In the genomic region with DNA sequence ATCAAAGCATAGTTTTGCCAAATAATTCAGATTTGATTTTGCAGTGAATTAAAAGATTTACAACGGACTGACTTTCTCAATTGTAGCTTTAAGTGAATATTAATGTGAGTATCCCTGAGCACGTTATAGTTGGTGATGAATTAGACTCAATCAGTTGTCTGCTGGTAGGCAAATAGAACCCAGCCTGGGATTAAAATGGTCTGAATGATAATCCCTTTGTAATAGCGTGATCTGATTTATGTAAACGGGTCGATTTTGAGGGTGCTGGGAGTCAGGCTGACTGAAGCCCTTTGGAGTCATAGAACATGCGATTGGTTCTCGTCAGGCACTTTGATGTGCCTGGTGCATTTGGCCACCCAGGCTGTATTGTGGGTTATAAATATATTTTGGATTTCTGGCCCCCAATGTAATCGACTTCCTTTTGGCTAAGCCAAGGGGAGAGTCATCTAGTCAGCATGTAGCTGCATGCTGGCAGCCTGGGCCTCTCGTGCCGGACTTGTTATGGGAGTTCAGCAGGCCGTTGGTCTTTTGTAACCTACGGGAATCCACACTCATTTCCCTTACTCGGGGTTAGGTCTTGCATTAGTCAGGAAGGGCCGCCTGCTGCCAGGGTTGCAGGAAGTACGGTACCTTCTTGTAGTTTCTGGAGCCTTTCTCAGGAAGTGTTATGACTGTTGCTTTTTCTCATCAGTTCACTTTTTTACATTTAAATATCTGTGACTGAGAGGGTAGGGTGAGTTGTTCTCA, we compare ENCODE assay signal across 8 cellular contexts. TPM values are rescaled to one million over a fixed set of nuclear protein-coding genes. Genes with fewer than 3 reads are reported as not detected.
A peak's percentile ranks its signal among the peaks of the same experiment; 100 is the strongest.
DNase-seq lines count a peak whose midpoint lies in the region; ATAC-seq, FAIRE-seq and TF ChIP-seq lines count a peak whose summit lies in the region.

No MANE protein-coding gene starts in this region.

- H3K9me3 ChIP-seq in lower lobe of right lung: no peaks in the 10 kb centered on the region

- TF ChIP-seq CTCF in AG04449 (IDR thresholded peaks at IDR 0.05; ENCODE audit: insufficient read depth, low read length, missing control alignments) (no peak), bronchial epithelial cell (IDR thresholded peaks at IDR 0.05; ENCODE audit: insufficient read depth, low read length, severe bottlenecking) (no peak), lower lobe of right lung (IDR thresholded peaks at IDR 0.05) (no peak), GM13976 (IDR thresholded peaks at IDR 0.05; ENCODE audit: borderline replicate concordance, control extremely low read depth, extremely low read depth, insufficient read depth, missing control alignments) (no peak)

- H3K4me1 ChIP-seq in lower lobe of right lung: peaks cover 97% of the 10 kb centered on the region

- H3K4me1 Mint-ChIP-seq in stimulated activated effector memory CD8-positive, alpha-beta T cell treated with anti-CD3 and anti-CD28 coated beads, Interleukin-12 subunit alpha, Interleukin-12 subunit beta, amount 100 ng/mL, for 72 hours: peaks cover 92% of the 10 kb centered on the region

- peak overlapping the region; percentile 3; the same call in 1 of the 2 replicates for H3K4me3 ChIP-seq in AG04449 (ENCODE audit: low read depth, low read length)
- no peak overlapping the region for H3K4me3 ChIP-seq in bronchial epithelial cell (ENCODE audit: low read depth, low read length)
- H3K4me3 ChIP-seq in lower lobe of right lung: peak overlapping the region; percentile 2

- peak; percentile 99 for DNase-seq in AG04449 (ENCODE audit: low read depth, low spot score)
- DNase-seq in bronchial epithelial cell (ENCODE audit: low read depth): peak; percentile 99
- DNase-seq in lower lobe of right lung: peak; percentile 90
- DNase-seq in stimulated activated effector memory CD8-positive, alpha-beta T cell treated with anti-CD3 and anti-CD28 coated beads, Interleukin-12 subunit alpha, Interleukin-12 subunit beta, amount 100 ng/mL, for 72 hours (ENCODE audit: low spot score in 2 of 2): peak; percentile 41 to 87
- DNase-seq in GM13976 (ENCODE audit: low spot score): no peak

- H3K27ac ChIP-seq in lower lobe of right lung: peak overlapping the region; percentile 67

- peak overlapping the region; percentile 96 for H3K27ac Mint-ChIP-seq in stimulated activated effector memory CD8-positive, alpha-beta T cell treated with anti-CD3 and anti-CD28 coated beads, Interleukin-12 subunit alpha, Interleukin-12 subunit beta, amount 100 ng/mL, for 72 hours

- FAIRE-seq in bronchial epithelial cell (lab: Jason Lieb, UNC): no peak

- H3K36me3 Mint-ChIP-seq in stimulated activated effector memory CD8-positive, alpha-beta T cell treated with anti-CD3 and anti-CD28 coated beads, Interleukin-12 subunit alpha, Interleukin-12 subunit beta, amount 100 ng/mL, for 72 hours: peaks cover 89% of the 10 kb centered on the region

- H3K9me3 Mint-ChIP-seq in stimulated activated effector memory CD8-positive, alpha-beta T cell treated with anti-CD3 and anti-CD28 coated beads, Interleukin-12 subunit alpha, Interleukin-12 subunit beta, amount 100 ng/mL, for 72 hours: no peaks in the 10 kb centered on the region

- H3K36me3 ChIP-seq in bronchial epithelial cell (ENCODE audit: control insufficient read depth, insufficient read depth, low read length) (peaks cover 4% of the 10 kb centered on the region), lower lobe of right lung (no peaks in the 10 kb centered on the region)

- POLR2A ChIA-PET in AG04449 (lab: Yijun Ruan, JAX): interaction anchor here (0.8 to 1.0 kb wide), 3 partner anchors 11 to 24 kb away, joined by 3 to 5 read pairs (median 4); a partner anchor contains a TSS

- intact Hi-C loops in lower lobe of right lung (cut with DNase I): no loop called here

- H3K27me3 ChIP-seq in bronchial epithelial cell (ENCODE audit: control insufficient read depth, insufficient read depth, low read length) (no peaks in the 10 kb centered on the region), lower lobe of right lung (ENCODE audit: low read depth) (no peaks in the 10 kb centered on the region)

- CTCF ChIA-PET in AG04449 (lab: Yijun Ruan, JAX): interaction anchor here (0.8 to 3.9 kb wide), 7 partner anchors 8 to 134 kb away, joined by 3 to 30 read pairs (median 4); no protein-coding TSS in a partner anchor

- in situ Hi-C loops in GM13976 (cut with MboI; ENCODE audit: low sequenced_read_pairs, unreplicated experiment): no loop called here

- peak overlapping the region; percentile 97 for H3K4me3 Mint-ChIP-seq in stimulated activated effector memory CD8-positive, alpha-beta T cell treated with anti-CD3 and anti-CD28 coated beads, Interleukin-12 subunit alpha, Interleukin-12 subunit beta, amount 100 ng/mL, for 72 hours

- ATAC-seq in GM21825 (IDR thresholded peaks at IDR 0.05; ENCODE audit: unreplicated experiment): peak; percentile 28
- peak; percentile 72 for ATAC-seq in SK-N-SH treated with all-trans-retinoic acid at 6 μM for 48 hours
- ATAC-seq in lower lobe of right lung: peak; percentile 71 to 78
- ATAC-seq in stimulated activated effector memory CD8-positive, alpha-beta T cell treated with anti-CD3 and anti-CD28 coated beads, Interleukin-12 subunit alpha, Interleukin-12 subunit beta, amount 100 ng/mL, for 72 hours: peak; percentile 72
- ATAC-seq in HG02642 (IDR thresholded peaks at IDR 0.05; ENCODE audit: poor library complexity, unreplicated experiment): no peak

TF ChIP-seq in SK-N-SH treated with all-trans-retinoic acid at 6 μM for 48 hours, 23 proteins besides CTCF, POLR2A, EP300 and RAD21:
- TF ChIP-seq GLIS3 (CRISPR knock-in tag; IDR thresholded peaks at IDR 0.05): no peak
- TF ChIP-seq, protein P1, sequence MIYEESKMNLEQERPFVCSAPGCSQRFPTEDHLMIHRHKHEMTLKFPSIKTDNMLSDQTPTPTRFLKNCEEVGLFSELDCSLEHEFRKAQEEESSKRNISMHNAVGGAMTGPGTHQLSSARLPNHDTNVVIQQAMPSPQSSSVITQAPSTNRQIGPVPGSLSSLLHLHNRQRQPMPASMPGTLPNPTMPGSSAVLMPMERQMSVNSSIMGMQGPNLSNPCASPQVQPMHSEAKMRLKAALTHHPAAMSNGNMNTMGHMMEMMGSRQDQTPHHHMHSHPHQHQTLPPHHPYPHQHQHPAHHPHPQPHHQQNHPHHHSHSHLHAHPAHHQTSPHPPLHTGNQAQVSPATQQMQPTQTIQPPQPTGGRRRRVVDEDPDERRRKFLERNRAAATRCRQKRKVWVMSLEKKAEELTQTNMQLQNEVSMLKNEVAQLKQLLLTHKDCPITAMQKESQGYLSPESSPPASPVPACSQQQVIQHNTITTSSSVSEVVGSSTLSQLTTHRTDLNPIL (CRISPR knock-in tag; IDR thresholded peaks at IDR 0.05; ENCODE audit: low read depth): no peak
- no peak for TF ChIP-seq ZC3H10 (CRISPR knock-in tag; IDR thresholded peaks at IDR 0.05)
- TF ChIP-seq PPARA (CRISPR knock-in tag; IDR thresholded peaks at IDR 0.05; ENCODE audit: borderline replicate concordance): no peak
- TF ChIP-seq, protein P2, sequence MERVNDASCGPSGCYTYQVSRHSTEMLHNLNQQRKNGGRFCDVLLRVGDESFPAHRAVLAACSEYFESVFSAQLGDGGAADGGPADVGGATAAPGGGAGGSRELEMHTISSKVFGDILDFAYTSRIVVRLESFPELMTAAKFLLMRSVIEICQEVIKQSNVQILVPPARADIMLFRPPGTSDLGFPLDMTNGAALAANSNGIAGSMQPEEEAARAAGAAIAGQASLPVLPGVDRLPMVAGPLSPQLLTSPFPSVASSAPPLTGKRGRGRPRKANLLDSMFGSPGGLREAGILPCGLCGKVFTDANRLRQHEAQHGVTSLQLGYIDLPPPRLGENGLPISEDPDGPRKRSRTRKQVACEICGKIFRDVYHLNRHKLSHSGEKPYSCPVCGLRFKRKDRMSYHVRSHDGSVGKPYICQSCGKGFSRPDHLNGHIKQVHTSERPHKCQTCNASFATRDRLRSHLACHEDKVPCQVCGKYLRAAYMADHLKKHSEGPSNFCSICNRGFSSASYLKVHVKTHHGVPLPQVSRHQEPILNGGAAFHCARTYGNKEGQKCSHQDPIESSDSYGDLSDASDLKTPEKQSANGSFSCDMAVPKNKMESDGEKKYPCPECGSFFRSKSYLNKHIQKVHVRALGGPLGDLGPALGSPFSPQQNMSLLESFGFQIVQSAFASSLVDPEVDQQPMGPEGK (CRISPR knock-in tag; IDR thresholded peaks at IDR 0.05; ENCODE audit: borderline replicate concordance): no peak
- no peak for TF ChIP-seq CSDC2 (CRISPR knock-in tag; IDR thresholded peaks at IDR 0.05)
- no peak for TF ChIP-seq OSR1 (CRISPR knock-in tag; IDR thresholded peaks at IDR 0.05)
- no peak for TF ChIP-seq ISL1 (CRISPR knock-in tag; IDR thresholded peaks at IDR 0.05)
- TF ChIP-seq ARNTL (CRISPR knock-in tag; IDR thresholded peaks at IDR 0.05; ENCODE audit: borderline replicate concordance, low read depth): no peak
- no peak for TF ChIP-seq ESRRG (CRISPR knock-in tag; IDR thresholded peaks at IDR 0.05)
- no peak for TF ChIP-seq TOX (CRISPR knock-in tag; IDR thresholded peaks at IDR 0.05; ENCODE audit: borderline replicate concordance)
- no peak for TF ChIP-seq SNAI2 (CRISPR knock-in tag; IDR thresholded peaks at IDR 0.05)
- TF ChIP-seq, protein P3, sequence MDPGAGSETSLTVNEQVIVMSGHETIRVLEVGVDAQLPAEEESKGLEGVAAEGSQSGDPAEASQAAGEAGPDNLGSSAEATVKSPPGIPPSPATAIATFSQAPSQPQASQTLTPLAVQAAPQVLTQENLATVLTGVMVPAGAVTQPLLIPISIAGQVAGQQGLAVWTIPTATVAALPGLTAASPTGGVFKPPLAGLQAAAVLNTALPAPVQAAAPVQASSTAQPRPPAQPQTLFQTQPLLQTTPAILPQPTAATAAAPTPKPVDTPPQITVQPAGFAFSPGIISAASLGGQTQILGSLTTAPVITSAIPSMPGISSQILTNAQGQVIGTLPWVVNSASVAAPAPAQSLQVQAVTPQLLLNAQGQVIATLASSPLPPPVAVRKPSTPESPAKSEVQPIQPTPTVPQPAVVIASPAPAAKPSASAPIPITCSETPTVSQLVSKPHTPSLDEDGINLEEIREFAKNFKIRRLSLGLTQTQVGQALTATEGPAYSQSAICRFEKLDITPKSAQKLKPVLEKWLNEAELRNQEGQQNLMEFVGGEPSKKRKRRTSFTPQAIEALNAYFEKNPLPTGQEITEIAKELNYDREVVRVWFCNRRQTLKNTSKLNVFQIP (CRISPR knock-in tag; IDR thresholded peaks at IDR 0.05; ENCODE audit: borderline replicate concordance, low read depth): no peak
- no peak for TF ChIP-seq ZNF565 (CRISPR knock-in tag; conservative IDR thresholded peaks at IDR 0.05; ENCODE audit: low read depth)
- TF ChIP-seq ZNF8 (CRISPR knock-in tag; IDR thresholded peaks at IDR 0.05): no peak
- TF ChIP-seq BACH2 (CRISPR knock-in tag; IDR thresholded peaks at IDR 0.05; ENCODE audit: borderline replicate concordance): no peak
- no peak for TF ChIP-seq RARB (CRISPR knock-in tag; IDR thresholded peaks at IDR 0.05)
- no peak for TF ChIP-seq ZFP3 (CRISPR knock-in tag; IDR thresholded peaks at IDR 0.05)
- TF ChIP-seq ZNF70 (CRISPR knock-in tag; IDR thresholded peaks at IDR 0.05): no peak

RNA-seq across cellular contexts. Expression of a gene that starts 5.4 kb away (rescaled TPM):
- total RNA-seq in bronchial epithelial cell (22.5 and 25.8 TPM in 2 replicates), lower lobe of right lung (90.9 TPM)

RNA-seq across cellular contexts. Expression of a gene that starts 24.0 kb away (rescaled TPM):
- total RNA-seq in bronchial epithelial cell (10.0 and 13.7 TPM in 2 replicates), lower lobe of right lung (69.5 TPM)
